Comparison of ENCODE assay signal across 29 cellular contexts in the genomic region with DNA sequence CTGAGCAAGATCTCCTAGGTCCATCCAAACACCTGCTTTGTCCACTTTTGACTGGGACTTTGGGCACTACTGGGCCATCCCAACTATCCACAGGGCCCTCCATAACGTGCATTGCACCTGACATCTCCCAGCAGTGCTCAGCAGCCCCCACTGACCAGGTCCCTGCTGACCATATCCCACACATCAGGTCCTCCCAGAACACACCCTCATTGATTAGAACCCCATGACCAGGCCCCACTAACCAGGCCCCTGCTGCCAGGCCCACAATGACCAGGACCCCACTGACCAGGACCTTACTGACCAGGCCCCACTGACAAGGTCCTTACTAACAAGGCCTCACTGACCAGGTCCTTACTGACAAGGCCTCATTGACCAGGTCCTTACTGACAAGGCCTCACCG.
"Had no signal": no experiment of that assay in that cellular context is flagged by ENCODE, and none has a peak within 500 bp of the region (broad histone marks: within the 10 kb centered on the region; RNA-seq: fewer than 3 reads in every experiment).

No MANE protein-coding gene starts in this region.

- H3K4me1 Mint-ChIP-seq: activated CD4-positive, alpha-beta T cell treated with anti-CD3 and anti-CD28 coated beads for 36 hours; activated CD4-positive, alpha-beta T cell treated with anti-CD3 and anti-CD28 coated beads, Interleukin-2, amount 10 ng/mL, durations not matched to agents 24 days and 14 days; activated naive CD4-positive, alpha-beta T cell treated with anti-CD3 and anti-CD28 coated beads, Interleukin-2, amount 50 U/mL, for 24 hours; activated naive CD8-positive, alpha-beta T cell treated with anti-CD3 and anti-CD28 coated beads for 36 hours; activated naive CD8-positive, alpha-beta T cell treated with anti-CD3 and anti-CD28 coated beads, Interleukin-2, amount 50 U/mL, for 24 hours had no signal

- H3K4me3 Mint-ChIP-seq: activated CD4-positive, alpha-beta T cell treated with anti-CD3 and anti-CD28 coated beads for 36 hours; activated CD4-positive, alpha-beta T cell treated with anti-CD3 and anti-CD28 coated beads, Interleukin-2, amount 10 ng/mL, durations not matched to agents 24 days and 14 days; activated CD8-positive, alpha-beta T cell treated with anti-CD3 and anti-CD28 coated beads for 36 hours; activated naive CD4-positive, alpha-beta T cell treated with anti-CD3 and anti-CD28 coated beads for 36 hours; activated naive CD4-positive, alpha-beta T cell treated with anti-CD3 and anti-CD28 coated beads, Interleukin-2, amount 50 U/mL, for 24 hours; activated naive CD8-positive, alpha-beta T cell treated with anti-CD3 and anti-CD28 coated beads for 36 hours; activated naive CD8-positive, alpha-beta T cell treated with anti-CD3 and anti-CD28 coated beads, Interleukin-2, amount 50 U/mL, for 24 hours; activated T-helper 1 cell treated with anti-CD3 and anti-CD28 coated beads, Interleukin-12 subunit alpha, Interleukin-12 subunit beta, Interleukin-2, Interleukin-4 antibody, amounts not matched to agents 30 ng/mL and 10 ng/mL and 1 ng/mL, durations not matched to agents 14 hours and 24 hours and 36 hours; dendritic cell treated with granulocyte-macrophage colony-stimulating factor and Interleukin-4, amounts not matched to agents 40 ng/mL and 50 ng/mL, for 4 days; effector memory CD8-positive, alpha-beta T cell had no signal

- H3K36me3 Mint-ChIP-seq: activated naive CD4-positive, alpha-beta T cell treated with anti-CD3 and anti-CD28 coated beads, Interleukin-2, amount 50 U/mL, for 24 hours had no signal

- H3K4me3 ChIP-seq: adrenal gland, body of pancreas, colonic mucosa, dorsolateral prefrontal cortex, gastrocnemius medialis had no signal

- H3K36me3 ChIP-seq: adrenal gland, colonic mucosa, gastrocnemius medialis had no signal

- H3K27me3 ChIP-seq: adrenal gland, body of pancreas, colonic mucosa, dorsolateral prefrontal cortex, gastrocnemius medialis had no signal

- DNase-seq: activated CD4-positive, alpha-beta T cell treated with anti-CD3 and anti-CD28 coated beads for 36 hours; activated CD4-positive, alpha-beta T cell treated with anti-CD3 and anti-CD28 coated beads, Interleukin-2, amount 10 ng/mL, durations not matched to agents 24 days and 14 days; activated CD4-positive, alpha-beta T cell treated with anti-CD3 and anti-CD28 coated beads, Interleukin-2, amount 50 U/mL, for 48 hours; activated CD4-positive, CD25-positive, alpha-beta regulatory T cell; activated CD4-positive, CD25-positive, alpha-beta regulatory T cell treated with anti-CD3 and anti-CD28 coated beads, Interleukin-2, amount 50 U/mL, for 72 hours; activated CD8-positive, alpha-beta memory T cell treated with anti-CD3 and anti-CD28 coated beads for 24 hours; activated CD8-positive, alpha-beta T cell treated with anti-CD3 and anti-CD28 coated beads for 36 hours; activated effector memory CD4-positive, alpha-beta T cell treated with anti-CD3 and anti-CD28 coated beads, Interleukin-2, amount 50 U/mL, for 16 hours; activated naive CD4-positive, alpha-beta T cell treated with anti-CD3 and anti-CD28 coated beads for 36 hours; activated naive CD8-positive, alpha-beta T cell treated with anti-CD3 and anti-CD28 coated beads for 36 hours; activated naive CD8-positive, alpha-beta T cell treated with anti-CD3 and anti-CD28 coated beads, Interleukin-2, amount 50 U/mL, for 24 hours; activated T-cell treated with anti-CD3 and anti-CD28 coated beads, Interleukin-2, amount 50 U/mL, for 48 hours; adrenal gland; amygdala; aorta; body of pancreas; caudate nucleus; colonic mucosa; dorsolateral prefrontal cortex; effector memory CD8-positive, alpha-beta T cell; foreskin keratinocyte; gastrocnemius medialis; T-helper 2 cell had no signal

- H3K9me3 Mint-ChIP-seq: activated CD8-positive, alpha-beta T cell treated with anti-CD3 and anti-CD28 coated beads for 36 hours; activated naive CD4-positive, alpha-beta T cell treated with anti-CD3 and anti-CD28 coated beads for 36 hours; activated naive CD4-positive, alpha-beta T cell treated with anti-CD3 and anti-CD28 coated beads, Interleukin-2, amount 50 U/mL, for 24 hours; activated naive CD8-positive, alpha-beta T cell treated with anti-CD3 and anti-CD28 coated beads for 36 hours; activated naive CD8-positive, alpha-beta T cell treated with anti-CD3 and anti-CD28 coated beads, Interleukin-2, amount 50 U/mL, for 24 hours; activated T-helper 1 cell treated with anti-CD3 and anti-CD28 coated beads, Interleukin-12 subunit alpha, Interleukin-12 subunit beta, Interleukin-2, Interleukin-4 antibody, amounts not matched to agents 30 ng/mL and 10 ng/mL and 1 ng/mL, durations not matched to agents 14 hours and 24 hours and 36 hours; activated T-helper 2 cell treated with anti-CD3 and anti-CD28 coated beads, Interferon-gamma antibody, Interleukin-2, Interleukin-4, amounts not matched to agents 10 μg/mL and 5 μg/mL and 100 μg/mL, durations not matched to agents 14 hours and 24 hours and 36 hours; dendritic cell treated with granulocyte-macrophage colony-stimulating factor and Interleukin-4, amounts not matched to agents 40 ng/mL and 50 ng/mL, for 4 days; effector memory CD8-positive, alpha-beta T cell had no signal

- ATAC-seq: activated CD4-positive, alpha-beta T cell treated with anti-CD3 and anti-CD28 coated beads for 36 hours; activated CD8-positive, alpha-beta T cell treated with anti-CD3 and anti-CD28 coated beads for 36 hours; activated naive CD8-positive, alpha-beta T cell treated with anti-CD3 and anti-CD28 coated beads, Interleukin-2, amount 50 U/mL, for 24 hours; body of pancreas; effector memory CD8-positive, alpha-beta T cell; esophagus mucosa; foreskin keratinocyte; gastrocnemius medialis had no signal

- H3K27me3 Mint-ChIP-seq: activated CD4-positive, alpha-beta T cell treated with anti-CD3 and anti-CD28 coated beads for 36 hours; activated CD4-positive, alpha-beta T cell treated with anti-CD3 and anti-CD28 coated beads, Interleukin-2, amount 10 ng/mL, durations not matched to agents 24 days and 14 days; activated CD8-positive, alpha-beta T cell treated with anti-CD3 and anti-CD28 coated beads for 36 hours; activated naive CD4-positive, alpha-beta T cell treated with anti-CD3 and anti-CD28 coated beads, Interleukin-2, amount 50 U/mL, for 24 hours; activated naive CD8-positive, alpha-beta T cell treated with anti-CD3 and anti-CD28 coated beads for 36 hours; activated naive CD8-positive, alpha-beta T cell treated with anti-CD3 and anti-CD28 coated beads, Interleukin-2, amount 50 U/mL, for 24 hours; dendritic cell treated with granulocyte-macrophage colony-stimulating factor and Interleukin-4, amounts not matched to agents 40 ng/mL and 50 ng/mL, for 4 days; effector memory CD8-positive, alpha-beta T cell had no signal

- FAIRE-seq: endometrium had no signal

- H3K9me3 ChIP-seq: adrenal gland, body of pancreas, colonic mucosa, gastrocnemius medialis had no signal

- H3K4me1 ChIP-seq: adrenal gland, body of pancreas, colonic mucosa, foreskin keratinocyte, gastrocnemius medialis had no signal

- H3K27ac ChIP-seq: adrenal gland, body of pancreas, colonic mucosa, dorsolateral prefrontal cortex, foreskin keratinocyte, gastrocnemius medialis had no signal

- H3K27ac Mint-ChIP-seq: activated CD4-positive, alpha-beta T cell treated with anti-CD3 and anti-CD28 coated beads for 36 hours; activated CD4-positive, alpha-beta T cell treated with anti-CD3 and anti-CD28 coated beads, Interleukin-2, amount 10 ng/mL, durations not matched to agents 24 days and 14 days; activated CD8-positive, alpha-beta T cell treated with anti-CD3 and anti-CD28 coated beads for 36 hours; activated naive CD4-positive, alpha-beta T cell treated with anti-CD3 and anti-CD28 coated beads for 36 hours; activated naive CD4-positive, alpha-beta T cell treated with anti-CD3 and anti-CD28 coated beads, Interleukin-2, amount 50 U/mL, for 24 hours; activated naive CD8-positive, alpha-beta T cell treated with anti-CD3 and anti-CD28 coated beads for 36 hours; activated naive CD8-positive, alpha-beta T cell treated with anti-CD3 and anti-CD28 coated beads, Interleukin-2, amount 50 U/mL, for 24 hours; activated T-helper 1 cell treated with anti-CD3 and anti-CD28 coated beads, Interleukin-12 subunit alpha, Interleukin-12 subunit beta, Interleukin-2, Interleukin-4 antibody, amounts not matched to agents 30 ng/mL and 10 ng/mL and 1 ng/mL, durations not matched to agents 14 hours and 24 hours and 36 hours; activated T-helper 2 cell treated with anti-CD3 and anti-CD28 coated beads, Interferon-gamma antibody, Interleukin-2, Interleukin-4, amounts not matched to agents 10 μg/mL and 5 μg/mL and 100 μg/mL, durations not matched to agents 14 hours and 24 hours and 36 hours; dendritic cell treated with granulocyte-macrophage colony-stimulating factor and Interleukin-4, amounts not matched to agents 40 ng/mL and 50 ng/mL, for 4 days had no signal
